Comparison of ENCODE assay signal across 8 cellular contexts in the genomic region with DNA sequence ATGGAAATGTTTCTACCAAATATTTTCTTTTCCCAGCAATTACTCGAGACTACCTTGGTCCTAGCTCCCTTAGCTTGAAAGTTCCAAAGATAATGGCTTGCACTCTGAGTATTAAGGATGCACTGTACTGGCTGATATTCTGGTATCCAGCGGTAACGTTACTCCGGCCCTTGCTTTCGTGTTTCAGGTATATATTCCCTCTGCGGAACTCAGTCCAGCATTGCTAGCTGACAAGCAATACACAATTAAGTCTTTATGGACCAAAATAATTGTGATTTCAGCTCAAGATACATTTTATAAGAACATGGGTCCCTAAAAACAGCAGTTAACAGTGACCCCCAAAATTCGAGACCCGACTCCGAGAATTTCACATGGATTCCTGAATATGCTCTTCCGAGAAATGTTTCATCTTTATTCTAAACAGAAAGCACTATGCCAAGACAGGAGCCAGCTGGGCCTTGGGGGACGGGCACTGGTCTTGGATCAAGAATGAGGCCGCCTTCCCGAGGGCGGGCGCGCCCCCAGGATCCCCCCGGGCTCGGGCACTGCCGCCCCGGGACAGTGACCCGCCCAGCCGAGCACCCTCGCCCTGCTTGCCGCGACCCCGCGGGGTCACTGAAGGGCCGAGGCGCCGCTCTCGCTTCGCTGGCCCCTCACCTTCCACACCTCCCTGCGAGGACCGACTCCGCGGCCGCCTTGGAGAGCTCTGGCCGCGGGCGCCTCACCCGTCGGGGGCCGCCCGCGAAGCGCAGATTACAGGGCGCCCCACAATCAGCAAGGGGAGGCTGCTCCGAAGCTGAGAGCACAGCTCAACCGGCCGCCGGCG. TPM values are rescaled to one million over a fixed set of nuclear protein-coding genes. Genes with fewer than 3 reads are reported as not detected.
DNase-seq lines count a peak whose midpoint lies in the region; ATAC-seq, FAIRE-seq and TF ChIP-seq lines count a peak whose summit lies in the region.

No MANE protein-coding gene starts in this region.

- no peak for FAIRE-seq in pancreas (lab: Jason Lieb, UNC)

- H3K27ac ChIP-seq in C4-2B: peak overlapping the region; percentile 99
- H3K27ac ChIP-seq in KMS-11: peak overlapping the region; percentile 97
- peak overlapping the region; percentile 98 to 100 (median 98) for H3K27ac ChIP-seq in pancreas

- H3K4me3 ChIP-seq in KMS-11 (IDR thresholded peaks at IDR 0.05; ENCODE audit: insufficient read depth, low read depth, low read length): peak overlapping the region; percentile 89
- peak overlapping the region; percentile 62 to 95 (median 87) for H3K4me3 ChIP-seq in pancreas

- no peaks in the 10 kb centered on the region for H3K9me3 Mint-ChIP-seq in activated CD8-positive, alpha-beta T cell treated with anti-CD3 and anti-CD28 coated beads, Interleukin-2, amount 10 ng/mL, durations not matched to agents 7 days and 5 days (ENCODE audit: insufficient read depth)
- peaks cover 2% of the 10 kb centered on the region for H3K9me3 Mint-ChIP-seq in glutamatergic neuron (ENCODE audit: unreplicated experiment)

- TF ChIP-seq CTCF in C4-2B (conservative IDR thresholded peaks at IDR 0.05): no peak
- no peak for TF ChIP-seq CTCF in KMS-11 (conservative IDR thresholded peaks at IDR 0.05; ENCODE audit: low read depth, low read length)
- no peak for TF ChIP-seq CTCF in glutamatergic neuron (IDR thresholded peaks at IDR 0.05; ENCODE audit: partially characterized antibody, unreplicated experiment)
- TF ChIP-seq CTCF in pancreas (IDR thresholded peaks at IDR 0.05): no peak

- peak overlapping the region; percentile 84 for H3K27ac Mint-ChIP-seq in activated CD8-positive, alpha-beta T cell treated with anti-CD3 and anti-CD28 coated beads, Interleukin-2, amount 10 ng/mL, durations not matched to agents 7 days and 5 days
- peak overlapping the region; percentile 44 for H3K27ac Mint-ChIP-seq in glutamatergic neuron (ENCODE audit: unreplicated experiment)

- H3K36me3 Mint-ChIP-seq in activated CD8-positive, alpha-beta T cell treated with anti-CD3 and anti-CD28 coated beads, Interleukin-2, amount 10 ng/mL, durations not matched to agents 7 days and 5 days (ENCODE audit: low read depth): peaks cover 24% of the 10 kb centered on the region
- H3K36me3 Mint-ChIP-seq in glutamatergic neuron (ENCODE audit: unreplicated experiment): no peaks in the 10 kb centered on the region

- H3K4me2 ChIP-seq in KMS-11: peak overlapping the region; percentile 79

- POLR2A ChIA-PET in activated CD8-positive, alpha-beta T cell treated with anti-CD3 and anti-CD28 coated beads, Interleukin-2, amount 10 ng/mL, durations not matched to agents 7 days and 5 days (lab: Charles Lee): interaction anchor here (0.5 to 3.2 kb wide), 18 partner anchors 9 to 1592 kb away, joined by 3 to 26 read pairs (median 4); a partner anchor contains a TSS

- H3K36me3 ChIP-seq in KMS-11 (ENCODE audit: insufficient read depth) (no peaks in the 10 kb centered on the region), pancreas (no peaks in the 10 kb centered on the region)

- peak overlapping the region; percentile 98 for H3K9ac ChIP-seq in KMS-11

- peaks cover 17% of the 10 kb centered on the region for H3K27me3 Mint-ChIP-seq in activated CD8-positive, alpha-beta T cell treated with anti-CD3 and anti-CD28 coated beads, Interleukin-2, amount 10 ng/mL, durations not matched to agents 7 days and 5 days (ENCODE audit: low read depth)
- peaks cover under 1% of the 10 kb centered on the region for H3K27me3 Mint-ChIP-seq in glutamatergic neuron (ENCODE audit: unreplicated experiment)

- WGBS in pancreas, 2 donors: 0 to 1% methylated on average over 50 to 52 of the region's 52 CpGs

- no peaks in the 10 kb centered on the region for H3K9me3 ChIP-seq in pancreas

- H3K4me3 Mint-ChIP-seq in activated CD8-positive, alpha-beta T cell treated with anti-CD3 and anti-CD28 coated beads, Interleukin-2, amount 10 ng/mL, durations not matched to agents 7 days and 5 days: peak overlapping the region; percentile 85
- peak overlapping the region; percentile 93 for H3K4me3 Mint-ChIP-seq in glutamatergic neuron (ENCODE audit: unreplicated experiment)

- H3K4me1 ChIP-seq in KMS-11 (ENCODE audit: low read depth, poor library complexity, severe bottlenecking) (peaks cover 27% of the 10 kb centered on the region), pancreas (peaks cover 18 to 43% (median 34%) of the 10 kb centered on the region in 3 donors)

- DNase-seq in activated CD8-positive, alpha-beta T cell treated with anti-CD3 and anti-CD28 coated beads, Interleukin-2, amount 10 ng/mL, durations not matched to agents 7 days and 5 days: no peak
- no peak for DNase-seq in glutamatergic neuron
- peak in 2 of 6 donors; percentile 40 to 55 for DNase-seq in pancreas
- DNase-seq in NCI-H187 treated with DMSO at 0.1 percent for 48 hours (lab: John Stamatoyannopoulos, UW): no peak
- no peak for DNase-seq in SW 1271 (lab: John Stamatoyannopoulos, UW)

- intact Hi-C loops in pancreas (cut with DNase I): no loop called here

- H3K4me1 Mint-ChIP-seq in activated CD8-positive, alpha-beta T cell treated with anti-CD3 and anti-CD28 coated beads, Interleukin-2, amount 10 ng/mL, durations not matched to agents 7 days and 5 days (ENCODE audit: low read depth): peaks cover 50% of the 10 kb centered on the region
- H3K4me1 Mint-ChIP-seq in glutamatergic neuron (ENCODE audit: low read depth, unreplicated experiment): peaks cover 18% of the 10 kb centered on the region

- ATAC-seq in GM19463 (IDR thresholded peaks at IDR 0.05; ENCODE audit: unreplicated experiment): peak; percentile 13
- peak; percentile 5 for ATAC-seq in activated CD8-positive, alpha-beta T cell treated with anti-CD3 and anti-CD28 coated beads, Interleukin-2, amount 10 ng/mL, durations not matched to agents 7 days and 5 days
- ATAC-seq in pancreas: peak; percentile 0 to 9 (median 4)

- H3K79me2 ChIP-seq in KMS-11 (ENCODE audit: insufficient read depth, low read depth): peaks cover 35% of the 10 kb centered on the region

- H4K20me1 ChIP-seq in KMS-11 (ENCODE audit: insufficient read depth): no peaks in the 10 kb centered on the region

- peak overlapping the region; percentile 94 for H2AFZ ChIP-seq in KMS-11 (ENCODE audit: low read depth)

- CTCF ChIA-PET in activated CD8-positive, alpha-beta T cell treated with anti-CD3 and anti-CD28 coated beads, Interleukin-2, amount 10 ng/mL, durations not matched to agents 7 days and 5 days (lab: Charles Lee): interaction anchor here (1.2 to 4.0 kb wide), 4 partner anchors 10 to 1421 kb away, joined by 3 to 21 read pairs (median 6); a partner anchor contains a TSS

- H3K27me3 ChIP-seq in KMS-11 (ENCODE audit: insufficient read depth, low read depth) (no peaks in the 10 kb centered on the region), pancreas (no peaks in the 10 kb centered on the region)

RNA-seq across cellular contexts. Expression of a gene that starts 0.7 kb away (rescaled TPM):
- 10 to 100 TPM; 14.6 to 15.1 TPM for total RNA-seq in activated CD8-positive, alpha-beta T cell treated with anti-CD3 and anti-CD28 coated beads, Interleukin-2, amount 10 ng/mL, durations not matched to agents 7 days and 5 days
- total RNA-seq in glutamatergic neuron (ENCODE audit: unreplicated experiment) (8.8 TPM), pancreas (1 to 10 TPM; 3.9 to 9.0 (median 5.5) TPM)
- 1 to 10 TPM; 2.9 to 5.0 TPM for polyA plus RNA-seq in pancreas
